1 cellular context compared by ENCODE assay signal in the genomic region with DNA sequence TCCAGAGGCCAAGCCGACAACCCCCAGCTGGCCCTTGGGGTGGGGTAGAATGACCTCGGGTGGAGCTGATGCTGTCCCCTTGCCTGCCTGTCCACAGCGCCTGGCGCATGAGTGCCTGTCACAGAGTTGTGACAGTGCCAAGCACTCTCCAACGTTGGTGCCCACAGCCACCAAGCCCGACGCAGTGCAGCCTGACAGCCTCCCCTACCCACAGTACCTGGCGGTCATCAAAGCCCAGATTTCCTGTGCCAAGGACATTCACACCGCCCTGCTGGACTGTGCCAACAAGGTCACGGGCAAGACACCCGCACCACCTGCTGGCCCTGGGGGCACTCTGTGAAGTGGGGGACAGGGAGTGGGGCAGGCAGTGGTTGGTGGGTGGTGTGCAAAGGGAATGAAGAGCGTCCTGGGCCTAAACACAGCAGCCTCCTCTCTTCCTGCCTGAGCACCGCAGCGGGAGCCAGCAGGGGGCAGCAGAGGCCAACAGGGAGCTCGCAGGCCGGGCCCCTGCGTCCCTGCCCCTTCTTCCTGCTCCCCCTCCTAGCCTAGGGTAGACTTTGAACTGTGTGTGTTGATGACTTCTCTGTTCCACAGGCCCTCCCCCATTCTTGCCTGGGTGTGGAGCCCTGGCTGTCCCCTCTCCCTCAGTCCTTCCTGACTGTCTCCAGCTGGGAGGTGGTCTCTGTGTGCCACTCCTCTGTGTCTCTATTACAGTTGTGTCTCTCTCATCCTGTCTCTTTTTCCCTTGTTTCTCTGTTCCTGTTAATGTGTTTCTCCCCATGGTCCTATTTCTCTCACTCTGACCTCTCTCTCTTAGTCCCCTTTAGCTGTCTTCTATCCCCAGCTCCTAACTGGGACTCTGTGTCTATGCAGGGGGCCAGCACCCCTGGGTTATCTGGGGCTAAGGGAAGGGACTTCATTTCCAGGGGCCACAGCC.
TF ChIP-seq lines count a peak whose summit lies in the region.

No MANE protein-coding gene starts in this region.

TF ChIP-seq in HepG2, 621 proteins besides CTCF, POLR2A, EP300 and RAD21 (continued from another document and continues in another):
- no peak for TF ChIP-seq ZNF704 (CRISPR knock-in tag; IDR thresholded peaks at IDR 0.05; ENCODE audit: borderline replicate concordance)
- peak; percentile 83 for TF ChIP-seq FOSL2 (CRISPR knock-in tag; IDR thresholded peaks at IDR 0.05)
- TF ChIP-seq ZNF333 (CRISPR knock-in tag; IDR thresholded peaks at IDR 0.05; ENCODE audit: borderline replicate concordance) = peak; percentile 37; the same call in 1 of the 2 replicates
- no peak for TF ChIP-seq ZNF567 (CRISPR knock-in tag; IDR thresholded peaks at IDR 0.05; ENCODE audit: borderline replicate concordance)
- peak; percentile 65 for TF ChIP-seq UBTF (CRISPR knock-in tag; IDR thresholded peaks at IDR 0.05)
- TF ChIP-seq, protein P1, sequence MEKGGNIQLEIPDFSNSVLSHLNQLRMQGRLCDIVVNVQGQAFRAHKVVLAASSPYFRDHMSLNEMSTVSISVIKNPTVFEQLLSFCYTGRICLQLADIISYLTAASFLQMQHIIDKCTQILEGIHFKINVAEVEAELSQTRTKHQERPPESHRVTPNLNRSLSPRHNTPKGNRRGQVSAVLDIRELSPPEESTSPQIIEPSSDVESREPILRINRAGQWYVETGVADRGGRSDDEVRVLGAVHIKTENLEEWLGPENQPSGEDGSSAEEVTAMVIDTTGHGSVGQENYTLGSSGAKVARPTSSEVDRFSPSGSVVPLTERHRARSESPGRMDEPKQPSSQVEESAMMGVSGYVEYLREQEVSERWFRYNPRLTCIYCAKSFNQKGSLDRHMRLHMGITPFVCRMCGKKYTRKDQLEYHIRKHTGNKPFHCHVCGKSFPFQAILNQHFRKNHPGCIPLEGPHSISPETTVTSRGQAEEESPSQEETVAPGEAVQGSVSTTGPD (CRISPR knock-in tag; IDR thresholded peaks at IDR 0.05) = no peak
- no peak for TF ChIP-seq ZNF326 (CRISPR knock-in tag; IDR thresholded peaks at IDR 0.05; ENCODE audit: borderline replicate concordance)
- no peak for TF ChIP-seq JUNB (CRISPR knock-in tag; IDR thresholded peaks at IDR 0.05; ENCODE audit: borderline replicate concordance)
- TF ChIP-seq MAFK (conservative IDR thresholded peaks at IDR 0.05 in 1 of 2, IDR thresholded peaks at IDR 0.05 in 1 of 2; ENCODE audit: low read length in 2 of 2) = no peak
- TF ChIP-seq, protein P2, sequence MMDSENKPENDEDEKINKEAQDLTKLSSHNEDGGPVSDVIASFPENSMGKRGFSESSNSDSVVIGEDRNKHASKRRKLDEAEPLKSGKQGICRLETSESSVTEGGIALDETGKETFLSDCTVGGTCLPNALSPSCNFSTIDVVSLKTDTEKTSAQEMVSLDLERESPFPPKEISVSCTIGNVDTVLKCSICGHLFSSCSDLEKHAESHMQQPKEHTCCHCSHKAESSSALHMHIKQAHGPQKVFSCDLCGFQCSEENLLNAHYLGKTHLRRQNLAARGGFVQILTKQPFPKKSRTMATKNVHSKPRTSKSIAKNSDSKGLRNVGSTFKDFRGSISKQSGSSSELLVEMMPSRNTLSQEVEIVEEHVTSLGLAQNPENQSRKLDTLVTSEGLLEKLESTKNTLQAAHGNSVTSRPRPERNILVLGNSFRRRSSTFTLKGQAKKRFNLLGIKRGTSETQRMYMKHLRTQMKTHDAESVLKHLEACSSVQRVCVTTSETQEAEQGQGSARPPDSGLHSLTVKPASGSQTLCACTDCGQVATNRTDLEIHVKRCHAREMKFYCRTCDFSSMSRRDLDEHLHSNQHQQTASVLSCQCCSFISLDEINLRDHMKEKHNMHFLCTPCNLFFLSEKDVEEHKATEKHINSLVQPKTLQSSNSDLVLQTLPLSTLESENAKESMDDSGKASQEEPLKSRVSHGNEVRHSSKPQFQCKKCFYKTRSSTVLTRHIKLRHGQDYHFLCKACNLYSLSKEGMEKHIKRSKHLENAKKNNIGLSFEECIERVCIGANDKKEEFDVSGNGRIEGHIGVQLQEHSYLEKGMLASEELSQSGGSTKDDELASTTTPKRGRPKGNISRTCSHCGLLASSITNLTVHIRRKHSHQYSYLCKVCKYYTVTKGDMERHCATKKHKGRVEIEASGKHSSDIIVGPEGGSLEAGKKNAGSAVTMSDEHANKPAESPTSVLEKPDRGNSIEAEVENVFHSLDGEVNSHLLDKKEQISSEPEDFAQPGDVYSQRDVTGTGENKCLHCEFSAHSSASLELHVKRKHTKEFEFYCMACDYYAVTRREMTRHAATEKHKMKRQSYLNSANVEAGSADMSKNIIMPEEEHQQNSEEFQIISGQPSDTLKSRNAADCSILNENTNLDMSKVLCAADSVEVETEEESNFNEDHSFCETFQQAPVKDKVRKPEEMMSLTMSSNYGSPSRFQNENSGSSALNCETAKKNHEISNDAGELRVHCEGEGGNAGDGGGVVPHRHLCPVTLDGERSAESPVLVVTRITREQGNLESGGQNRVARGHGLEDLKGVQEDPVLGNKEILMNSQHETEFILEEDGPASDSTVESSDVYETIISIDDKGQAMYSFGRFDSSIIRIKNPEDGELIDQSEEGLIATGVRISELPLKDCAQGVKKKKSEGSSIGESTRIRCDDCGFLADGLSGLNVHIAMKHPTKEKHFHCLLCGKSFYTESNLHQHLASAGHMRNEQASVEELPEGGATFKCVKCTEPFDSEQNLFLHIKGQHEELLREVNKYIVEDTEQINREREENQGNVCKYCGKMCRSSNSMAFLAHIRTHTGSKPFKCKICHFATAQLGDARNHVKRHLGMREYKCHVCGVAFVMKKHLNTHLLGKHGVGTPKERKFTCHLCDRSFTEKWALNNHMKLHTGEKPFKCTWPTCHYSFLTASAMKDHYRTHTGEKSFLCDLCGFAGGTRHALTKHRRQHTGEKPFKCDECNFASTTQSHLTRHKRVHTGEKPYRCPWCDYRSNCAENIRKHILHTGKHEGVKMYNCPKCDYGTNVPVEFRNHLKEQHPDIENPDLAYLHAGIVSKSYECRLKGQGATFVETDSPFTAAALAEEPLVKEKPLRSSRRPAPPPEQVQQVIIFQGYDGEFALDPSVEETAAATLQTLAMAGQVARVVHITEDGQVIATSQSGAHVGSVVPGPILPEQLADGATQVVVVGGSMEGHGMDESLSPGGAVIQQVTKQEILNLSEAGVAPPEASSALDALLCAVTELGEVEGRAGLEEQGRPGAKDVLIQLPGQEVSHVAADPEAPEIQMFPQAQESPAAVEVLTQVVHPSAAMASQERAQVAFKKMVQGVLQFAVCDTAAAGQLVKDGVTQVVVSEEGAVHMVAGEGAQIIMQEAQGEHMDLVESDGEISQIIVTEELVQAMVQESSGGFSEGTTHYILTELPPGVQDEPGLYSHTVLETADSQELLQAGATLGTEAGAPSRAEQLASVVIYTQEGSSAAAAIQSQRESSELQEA (CRISPR knock-in tag; IDR thresholded peaks at IDR 0.05; ENCODE audit: not compliant biosample characterization) = no peak
- TF ChIP-seq SSRP1 (CRISPR knock-in tag; IDR thresholded peaks at IDR 0.05) = peak; percentile 55; the same call in 1 of the 2 replicates
- no peak for TF ChIP-seq ZNF773 (CRISPR knock-in tag; IDR thresholded peaks at IDR 0.05; ENCODE audit: borderline replicate concordance)
- TF ChIP-seq NKX3-1 (CRISPR knock-in tag; IDR thresholded peaks at IDR 0.05) = no peak; the same call in 1 of the 2 replicates
- TF ChIP-seq ZBTB14 (CRISPR knock-in tag; IDR thresholded peaks at IDR 0.05) = peak; percentile 48; the same call in 1 of the 2 replicates
- TF ChIP-seq, protein P3, sequence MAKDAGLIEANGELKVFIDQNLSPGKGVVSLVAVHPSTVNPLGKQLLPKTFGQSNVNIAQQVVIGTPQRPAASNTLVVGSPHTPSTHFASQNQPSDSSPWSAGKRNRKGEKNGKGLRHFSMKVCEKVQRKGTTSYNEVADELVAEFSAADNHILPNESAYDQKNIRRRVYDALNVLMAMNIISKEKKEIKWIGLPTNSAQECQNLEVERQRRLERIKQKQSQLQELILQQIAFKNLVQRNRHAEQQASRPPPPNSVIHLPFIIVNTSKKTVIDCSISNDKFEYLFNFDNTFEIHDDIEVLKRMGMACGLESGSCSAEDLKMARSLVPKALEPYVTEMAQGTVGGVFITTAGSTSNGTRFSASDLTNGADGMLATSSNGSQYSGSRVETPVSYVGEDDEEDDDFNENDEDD (CRISPR knock-in tag; IDR thresholded peaks at IDR 0.05; ENCODE audit: borderline replicate concordance) = no peak
- no peak for TF ChIP-seq TBP (CRISPR knock-in tag; IDR thresholded peaks at IDR 0.05)
- no peak for TF ChIP-seq NFE2L2 (IDR thresholded peaks at IDR 0.05; ENCODE audit: low read length)
- no peak for TF ChIP-seq RFXANK (CRISPR knock-in tag; IDR thresholded peaks at IDR 0.05)
- TF ChIP-seq KAT8 (CRISPR knock-in tag; IDR thresholded peaks at IDR 0.05) = peak; percentile 85; the same call in 1 of the 2 replicates
- no peak for TF ChIP-seq SNAPC2 (CRISPR knock-in tag; IDR thresholded peaks at IDR 0.05)
- no peak for TF ChIP-seq HNRNPLL (IDR thresholded peaks at IDR 0.05; ENCODE audit: low read depth, low read length, poor library complexity, severe bottlenecking)
- TF ChIP-seq SALL2 (CRISPR knock-in tag; IDR thresholded peaks at IDR 0.05) = peak; percentile 49; the same call in 1 of the 2 replicates
- peak; percentile 78 for TF ChIP-seq ZNF574 (CRISPR knock-in tag; IDR thresholded peaks at IDR 0.05)
- TF ChIP-seq KLF9 (CRISPR knock-in tag; IDR thresholded peaks at IDR 0.05; ENCODE audit: low read depth) = peak; percentile 78; the same call in 1 of the 2 replicates
- TF ChIP-seq TOE1 (CRISPR knock-in tag; IDR thresholded peaks at IDR 0.05) = no peak
- TF ChIP-seq CENPX (CRISPR knock-in tag; IDR thresholded peaks at IDR 0.05) = no peak
- TF ChIP-seq, protein P4, sequence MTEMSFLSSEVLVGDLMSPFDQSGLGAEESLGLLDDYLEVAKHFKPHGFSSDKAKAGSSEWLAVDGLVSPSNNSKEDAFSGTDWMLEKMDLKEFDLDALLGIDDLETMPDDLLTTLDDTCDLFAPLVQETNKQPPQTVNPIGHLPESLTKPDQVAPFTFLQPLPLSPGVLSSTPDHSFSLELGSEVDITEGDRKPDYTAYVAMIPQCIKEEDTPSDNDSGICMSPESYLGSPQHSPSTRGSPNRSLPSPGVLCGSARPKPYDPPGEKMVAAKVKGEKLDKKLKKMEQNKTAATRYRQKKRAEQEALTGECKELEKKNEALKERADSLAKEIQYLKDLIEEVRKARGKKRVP (CRISPR knock-in tag; IDR thresholded peaks at IDR 0.05) = 0 out of 4 replicates have a peak, but pooled peaks of 1 of the 2 experiments have one; percentile 30
- no peak for TF ChIP-seq HOXA9 (CRISPR knock-in tag; IDR thresholded peaks at IDR 0.05; ENCODE audit: borderline replicate concordance)
- TF ChIP-seq SRSF9 (IDR thresholded peaks at IDR 0.05; ENCODE audit: borderline replicate concordance, insufficient read depth, low read depth, low read length, poor library complexity, severe bottlenecking) = no peak
- peak; percentile 91 for TF ChIP-seq XRCC5 (optimal IDR thresholded peaks at IDR 0.05; ENCODE audit: low read length)
